In the genomic region with DNA sequence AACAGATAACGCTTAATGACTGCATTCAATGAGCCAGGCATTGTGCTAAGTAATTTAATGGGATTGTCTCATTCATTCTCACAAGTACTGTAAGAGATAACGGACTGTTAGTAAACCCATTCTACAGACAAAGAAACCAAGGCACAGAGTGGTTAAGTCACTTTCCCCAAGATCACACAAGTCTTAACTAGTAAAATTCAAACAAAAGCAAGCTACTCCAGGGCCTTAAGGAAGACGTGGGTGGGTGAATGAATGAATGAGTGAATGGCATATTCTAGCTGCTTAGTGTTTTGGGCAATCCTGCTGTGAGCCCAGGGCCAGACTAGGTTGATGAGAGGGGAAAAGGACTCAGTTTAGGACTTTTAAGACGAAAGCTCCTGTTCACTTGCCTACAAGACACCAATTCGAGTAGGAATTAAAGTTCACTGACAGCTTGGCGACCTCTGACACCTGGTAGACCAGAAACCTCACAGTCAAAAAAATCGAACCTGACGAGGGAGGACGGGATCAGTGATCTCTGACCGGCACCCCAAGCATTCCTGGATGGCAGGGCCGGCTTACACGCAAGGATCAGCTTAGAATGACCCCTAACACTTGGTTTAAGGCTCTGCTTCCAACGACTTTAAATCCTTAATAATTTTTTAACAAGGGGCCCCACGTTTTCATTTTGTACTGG, we compare ENCODE assay signal across 7 cellular contexts. TPM values are rescaled to one million over a fixed set of nuclear protein-coding genes. Genes with fewer than 3 reads are reported as not detected.
DNase-seq lines count a peak whose midpoint lies in the region; FAIRE-seq and TF ChIP-seq lines count a peak whose summit lies in the region.

No MANE protein-coding gene starts in this region.

- H3K9me3 ChIP-seq in HAP-1 (no peaks in the 10 kb centered on the region), skeletal muscle satellite cell (replicated peaks; ENCODE audit: low read length) (no peaks in the 10 kb centered on the region)

- FAIRE-seq in H54 (lab: Jason Lieb, UNC) = no peak

- H3K36me3 ChIP-seq in HAP-1 (replicated peaks) = peaks cover 26% of the 10 kb centered on the region
- peaks cover 19% of the 10 kb centered on the region for H3K36me3 ChIP-seq in skeletal muscle satellite cell (ENCODE audit: insufficient read depth, low read length)

- no peak for TF ChIP-seq POLR2A in H54 (IDR thresholded peaks at IDR 0.05; ENCODE audit: low read depth, low read length)

- no peak for TF ChIP-seq CTCF in fibroblast of pulmonary artery (IDR thresholded peaks at IDR 0.05; ENCODE audit: low read length, missing control alignments)

- H3K4me2 ChIP-seq in skeletal muscle satellite cell (ENCODE audit: low read length) = peak overlapping the region; percentile 92

- H3K4me3 ChIP-seq in HAP-1 (peak overlapping the region; percentile 82), fibroblast of pulmonary artery (replicated peaks; ENCODE audit: low read depth, low read length) (peak overlapping the region; percentile 97), skeletal muscle satellite cell (ENCODE audit: low read length) (peak overlapping the region; percentile 88)

- H3K27me3 ChIP-seq in HAP-1 (ENCODE audit: low read depth) (no peaks in the 10 kb centered on the region), skeletal muscle satellite cell (ENCODE audit: control insufficient read depth, insufficient read depth, low read length) (no peaks in the 10 kb centered on the region)

- peaks cover 8% of the 10 kb centered on the region for H3K4me1 ChIP-seq in HAP-1
- H3K4me1 ChIP-seq in skeletal muscle satellite cell (ENCODE audit: control insufficient read depth, insufficient read depth, low read length) = peaks cover 20% of the 10 kb centered on the region

- DNase-seq in HAP-1 (ENCODE audit: low spot score in 2 of 2) (peak in 1 of 2 experiments; percentile 26), SW480 (ENCODE audit: low spot score) (peak; percentile 13), fibroblast of pulmonary artery (ENCODE audit: low read depth) (no peak), dermis blood vessel endothelial cell (no peak), H54 (ENCODE audit: insufficient read length, low spot score) (no peak), NCI-H446 (lab: John Stamatoyannopoulos, UW) (no peak)

- in situ Hi-C loops in HAP-1 (cut with MboI; ENCODE audit: low sequenced_read_pairs) = no loop called here

- peak overlapping the region; percentile 96 for H3K9ac ChIP-seq in skeletal muscle satellite cell (ENCODE audit: low read depth, low read length)

RNA-seq across cellular contexts. Expression of gene EMC1, which starts 0.6 kb away (rescaled TPM):
- 59.2 and 66.4 TPM in 2 replicates for total RNA-seq in skeletal muscle satellite cell (2012; rRNA removed)
- total RNA-seq in dermis blood vessel endothelial cell = 51.6 and 83.9 TPM in 2 replicates

RNA-seq across cellular contexts. Expression of gene MRTO4, which starts 0.8 kb away (rescaled TPM):
- 41.1 and 45.1 TPM in 2 replicates for total RNA-seq in skeletal muscle satellite cell (2012; rRNA removed)
- 23.5 and 29.7 TPM in 2 replicates for total RNA-seq in dermis blood vessel endothelial cell

RNA-seq across cellular contexts. Expression of gene AKR7A3, which starts 37.8 kb away (rescaled TPM):
- 0.51 and 0.87 TPM in 2 replicates for total RNA-seq in skeletal muscle satellite cell (2012; rRNA removed)
- 0.14 and 0.34 TPM in 2 replicates for total RNA-seq in dermis blood vessel endothelial cell

RNA-seq across cellular contexts. Expression of gene UBR4, which starts 40.7 kb away (rescaled TPM):
- 74.8 and 78.4 TPM in 2 replicates for total RNA-seq in skeletal muscle satellite cell (2012; rRNA removed)
- 95.1 and 172 TPM in 2 replicates for total RNA-seq in dermis blood vessel endothelial cell
